1 cellular context compared by ENCODE assay signal in genomic region chr2:202249521-202249850, GRCh38.
A peak's percentile ranks its signal among the peaks of the same experiment; 100 is the strongest.
TF ChIP-seq lines count a peak whose summit lies in the region.

No MANE protein-coding gene starts in this region.

TF ChIP-seq in SK-N-SH, 30 proteins besides CTCF, POLR2A, EP300 and RAD21:
- TF ChIP-seq FOSL2 (IDR thresholded peaks at IDR 0.05; ENCODE audit: borderline replicate concordance, low read depth) (peak; percentile 14; the same call in 1 of the 2 replicates), EZH2phosphoT487 (IDR thresholded peaks at IDR 0.05; ENCODE audit: borderline replicate concordance, low read depth) (no peak), USF2 (IDR thresholded peaks at IDR 0.05; ENCODE audit: borderline replicate concordance, low read depth, low read length) (no peak), MEF2A (IDR thresholded peaks at IDR 0.05; ENCODE audit: borderline replicate concordance, low read depth) (0 out of 2 replicates have a peak, but pooled peaks have one; percentile 41)
